Comparison of ENCODE assay signal across 2 cellular contexts in the genomic region with DNA sequence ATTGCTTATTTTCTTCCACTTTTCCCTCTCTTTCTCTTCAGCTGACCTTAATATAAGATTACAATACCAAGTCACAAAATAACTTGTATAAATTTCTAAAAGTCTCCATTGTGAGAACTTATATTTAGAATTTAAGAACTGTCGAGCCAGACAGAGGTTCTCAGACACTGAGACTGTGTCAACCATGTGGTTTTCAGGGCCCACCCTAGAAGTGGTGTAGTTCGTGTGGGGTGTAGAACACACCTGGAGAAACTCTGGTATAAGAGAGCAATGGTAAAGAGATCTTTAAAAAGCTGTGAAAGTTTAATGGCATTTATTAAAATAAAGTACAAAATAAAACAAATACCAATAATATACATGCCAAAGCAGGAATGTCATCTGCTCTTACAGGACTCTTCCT.
TF ChIP-seq lines count a peak whose summit lies in the region.

No MANE protein-coding gene starts in this region.

TF ChIP-seq in GM12878, 131 proteins besides CTCF, POLR2A, EP300 and RAD21:
- TF ChIP-seq BCL11A (IDR thresholded peaks at IDR 0.05; ENCODE audit: low read depth, low read length), result no peak
- TF ChIP-seq, protein P1, sequence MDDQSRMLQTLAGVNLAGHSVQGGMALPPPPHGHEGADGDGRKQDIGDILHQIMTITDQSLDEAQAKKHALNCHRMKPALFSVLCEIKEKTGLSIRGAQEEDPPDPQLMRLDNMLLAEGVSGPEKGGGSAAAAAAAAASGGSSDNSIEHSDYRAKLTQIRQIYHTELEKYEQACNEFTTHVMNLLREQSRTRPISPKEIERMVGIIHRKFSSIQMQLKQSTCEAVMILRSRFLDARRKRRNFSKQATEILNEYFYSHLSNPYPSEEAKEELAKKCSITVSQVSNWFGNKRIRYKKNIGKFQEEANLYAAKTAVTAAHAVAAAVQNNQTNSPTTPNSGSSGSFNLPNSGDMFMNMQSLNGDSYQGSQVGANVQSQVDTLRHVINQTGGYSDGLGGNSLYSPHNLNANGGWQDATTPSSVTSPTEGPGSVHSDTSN (IDR thresholded peaks at IDR 0.05; ENCODE audit: insufficient replicate concordance, low read depth, low read length), result no peak
- no peak for TF ChIP-seq NFXL1 (IDR thresholded peaks at IDR 0.05; ENCODE audit: borderline replicate concordance)
- no peak for TF ChIP-seq PML (IDR thresholded peaks at IDR 0.05; ENCODE audit: low read length)
- TF ChIP-seq, protein P2, sequence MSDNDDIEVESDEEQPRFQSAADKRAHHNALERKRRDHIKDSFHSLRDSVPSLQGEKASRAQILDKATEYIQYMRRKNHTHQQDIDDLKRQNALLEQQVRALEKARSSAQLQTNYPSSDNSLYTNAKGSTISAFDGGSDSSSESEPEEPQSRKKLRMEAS (IDR thresholded peaks at IDR 0.05; ENCODE audit: low read depth, low read length), result no peak
- no peak for TF ChIP-seq POU2F2 (IDR thresholded peaks at IDR 0.05; ENCODE audit: borderline replicate concordance, low read depth, low read length)
- no peak for TF ChIP-seq RCOR1 (conservative IDR thresholded peaks at IDR 0.05; ENCODE audit: low read depth, low read length)
- no peak for TF ChIP-seq FOXK2 (IDR thresholded peaks at IDR 0.05)
- no peak for TF ChIP-seq MTA2 (IDR thresholded peaks at IDR 0.05; ENCODE audit: low read depth)
- TF ChIP-seq ESRRA (IDR thresholded peaks at IDR 0.05; ENCODE audit: low read length), result no peak
- no peak for TF ChIP-seq IKZF2 (IDR thresholded peaks at IDR 0.05)
- no peak for TF ChIP-seq RFX5 (IDR thresholded peaks at IDR 0.05; ENCODE audit: low read depth, low read length)
- no peak for TF ChIP-seq NFYA (IDR thresholded peaks at IDR 0.05; ENCODE audit: borderline replicate concordance, low read depth, low read length)
- no peak for TF ChIP-seq CEBPB (IDR thresholded peaks at IDR 0.05; ENCODE audit: borderline replicate concordance in 1 of 2, low read depth in 2 of 2, low read length in 2 of 2)
- no peak for TF ChIP-seq GATAD2B (conservative IDR thresholded peaks at IDR 0.05; ENCODE audit: low read depth)
- TF ChIP-seq RELA (IDR thresholded peaks at IDR 0.05; ENCODE audit: borderline replicate concordance, partially characterized antibody), result no peak
- no peak for TF ChIP-seq CBFB (IDR thresholded peaks at IDR 0.05; ENCODE audit: low read depth)
- no peak for TF ChIP-seq ZZZ3 (IDR thresholded peaks at IDR 0.05; ENCODE audit: control insufficient read depth, insufficient read length, low read depth)
- TF ChIP-seq, protein P3, sequence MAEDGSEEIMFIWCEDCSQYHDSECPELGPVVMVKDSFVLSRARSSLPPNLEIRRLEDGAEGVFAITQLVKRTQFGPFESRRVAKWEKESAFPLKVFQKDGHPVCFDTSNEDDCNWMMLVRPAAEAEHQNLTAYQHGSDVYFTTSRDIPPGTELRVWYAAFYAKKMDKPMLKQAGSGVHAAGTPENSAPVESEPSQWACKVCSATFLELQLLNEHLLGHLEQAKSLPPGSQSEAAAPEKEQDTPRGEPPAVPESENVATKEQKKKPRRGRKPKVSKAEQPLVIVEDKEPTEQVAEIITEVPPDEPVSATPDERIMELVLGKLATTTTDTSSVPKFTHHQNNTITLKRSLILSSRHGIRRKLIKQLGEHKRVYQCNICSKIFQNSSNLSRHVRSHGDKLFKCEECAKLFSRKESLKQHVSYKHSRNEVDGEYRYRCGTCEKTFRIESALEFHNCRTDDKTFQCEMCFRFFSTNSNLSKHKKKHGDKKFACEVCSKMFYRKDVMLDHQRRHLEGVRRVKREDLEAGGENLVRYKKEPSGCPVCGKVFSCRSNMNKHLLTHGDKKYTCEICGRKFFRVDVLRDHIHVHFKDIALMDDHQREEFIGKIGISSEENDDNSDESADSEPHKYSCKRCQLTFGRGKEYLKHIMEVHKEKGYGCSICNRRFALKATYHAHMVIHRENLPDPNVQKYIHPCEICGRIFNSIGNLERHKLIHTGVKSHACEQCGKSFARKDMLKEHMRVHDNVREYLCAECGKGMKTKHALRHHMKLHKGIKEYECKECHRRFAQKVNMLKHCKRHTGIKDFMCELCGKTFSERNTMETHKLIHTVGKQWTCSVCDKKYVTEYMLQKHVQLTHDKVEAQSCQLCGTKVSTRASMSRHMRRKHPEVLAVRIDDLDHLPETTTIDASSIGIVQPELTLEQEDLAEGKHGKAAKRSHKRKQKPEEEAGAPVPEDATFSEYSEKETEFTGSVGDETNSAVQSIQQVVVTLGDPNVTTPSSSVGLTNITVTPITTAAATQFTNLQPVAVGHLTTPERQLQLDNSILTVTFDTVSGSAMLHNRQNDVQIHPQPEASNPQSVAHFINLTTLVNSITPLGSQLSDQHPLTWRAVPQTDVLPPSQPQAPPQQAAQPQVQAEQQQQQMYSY (CRISPR knock-in tag; IDR thresholded peaks at IDR 0.05), result no peak
- TF ChIP-seq SRF (IDR thresholded peaks at IDR 0.05; ENCODE audit: low read depth in 2 of 2, low read length in 2 of 2), result no peak
TF ChIP-seq in GM12878: peak in this region for 0.

TF ChIP-seq in SK-N-SH treated with all-trans-retinoic acid at 6 μM for 48 hours, 23 proteins besides CTCF, POLR2A, EP300 and RAD21 (continued from another document):
- no peak for TF ChIP-seq RARB (CRISPR knock-in tag; IDR thresholded peaks at IDR 0.05)
- no peak for TF ChIP-seq PPARA (CRISPR knock-in tag; IDR thresholded peaks at IDR 0.05; ENCODE audit: borderline replicate concordance)
- TF ChIP-seq, protein P4, sequence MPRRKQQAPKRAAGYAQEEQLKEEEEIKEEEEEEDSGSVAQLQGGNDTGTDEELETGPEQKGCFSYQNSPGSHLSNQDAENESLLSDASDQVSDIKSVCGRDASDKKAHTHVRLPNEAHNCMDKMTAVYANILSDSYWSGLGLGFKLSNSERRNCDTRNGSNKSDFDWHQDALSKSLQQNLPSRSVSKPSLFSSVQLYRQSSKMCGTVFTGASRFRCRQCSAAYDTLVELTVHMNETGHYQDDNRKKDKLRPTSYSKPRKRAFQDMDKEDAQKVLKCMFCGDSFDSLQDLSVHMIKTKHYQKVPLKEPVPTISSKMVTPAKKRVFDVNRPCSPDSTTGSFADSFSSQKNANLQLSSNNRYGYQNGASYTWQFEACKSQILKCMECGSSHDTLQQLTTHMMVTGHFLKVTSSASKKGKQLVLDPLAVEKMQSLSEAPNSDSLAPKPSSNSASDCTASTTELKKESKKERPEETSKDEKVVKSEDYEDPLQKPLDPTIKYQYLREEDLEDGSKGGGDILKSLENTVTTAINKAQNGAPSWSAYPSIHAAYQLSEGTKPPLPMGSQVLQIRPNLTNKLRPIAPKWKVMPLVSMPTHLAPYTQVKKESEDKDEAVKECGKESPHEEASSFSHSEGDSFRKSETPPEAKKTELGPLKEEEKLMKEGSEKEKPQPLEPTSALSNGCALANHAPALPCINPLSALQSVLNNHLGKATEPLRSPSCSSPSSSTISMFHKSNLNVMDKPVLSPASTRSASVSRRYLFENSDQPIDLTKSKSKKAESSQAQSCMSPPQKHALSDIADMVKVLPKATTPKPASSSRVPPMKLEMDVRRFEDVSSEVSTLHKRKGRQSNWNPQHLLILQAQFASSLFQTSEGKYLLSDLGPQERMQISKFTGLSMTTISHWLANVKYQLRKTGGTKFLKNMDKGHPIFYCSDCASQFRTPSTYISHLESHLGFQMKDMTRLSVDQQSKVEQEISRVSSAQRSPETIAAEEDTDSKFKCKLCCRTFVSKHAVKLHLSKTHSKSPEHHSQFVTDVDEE (CRISPR knock-in tag; IDR thresholded peaks at IDR 0.05), result no peak
- TF ChIP-seq CSDC2 (CRISPR knock-in tag; IDR thresholded peaks at IDR 0.05), result no peak
- TF ChIP-seq TCF4 (CRISPR knock-in tag; IDR thresholded peaks at IDR 0.05; ENCODE audit: borderline replicate concordance), result no peak
- no peak for TF ChIP-seq OSR1 (CRISPR knock-in tag; IDR thresholded peaks at IDR 0.05)
- TF ChIP-seq ZNF70 (CRISPR knock-in tag; IDR thresholded peaks at IDR 0.05), result no peak
- TF ChIP-seq ZC3H10 (CRISPR knock-in tag; IDR thresholded peaks at IDR 0.05), result no peak
- TF ChIP-seq ESRRG (CRISPR knock-in tag; IDR thresholded peaks at IDR 0.05), result no peak
- no peak for TF ChIP-seq ZFP3 (CRISPR knock-in tag; IDR thresholded peaks at IDR 0.05)
- TF ChIP-seq BACH2 (CRISPR knock-in tag; IDR thresholded peaks at IDR 0.05; ENCODE audit: borderline replicate concordance), result no peak
- no peak for TF ChIP-seq TOX (CRISPR knock-in tag; IDR thresholded peaks at IDR 0.05; ENCODE audit: borderline replicate concordance)
- TF ChIP-seq, protein P5, sequence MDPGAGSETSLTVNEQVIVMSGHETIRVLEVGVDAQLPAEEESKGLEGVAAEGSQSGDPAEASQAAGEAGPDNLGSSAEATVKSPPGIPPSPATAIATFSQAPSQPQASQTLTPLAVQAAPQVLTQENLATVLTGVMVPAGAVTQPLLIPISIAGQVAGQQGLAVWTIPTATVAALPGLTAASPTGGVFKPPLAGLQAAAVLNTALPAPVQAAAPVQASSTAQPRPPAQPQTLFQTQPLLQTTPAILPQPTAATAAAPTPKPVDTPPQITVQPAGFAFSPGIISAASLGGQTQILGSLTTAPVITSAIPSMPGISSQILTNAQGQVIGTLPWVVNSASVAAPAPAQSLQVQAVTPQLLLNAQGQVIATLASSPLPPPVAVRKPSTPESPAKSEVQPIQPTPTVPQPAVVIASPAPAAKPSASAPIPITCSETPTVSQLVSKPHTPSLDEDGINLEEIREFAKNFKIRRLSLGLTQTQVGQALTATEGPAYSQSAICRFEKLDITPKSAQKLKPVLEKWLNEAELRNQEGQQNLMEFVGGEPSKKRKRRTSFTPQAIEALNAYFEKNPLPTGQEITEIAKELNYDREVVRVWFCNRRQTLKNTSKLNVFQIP (CRISPR knock-in tag; IDR thresholded peaks at IDR 0.05; ENCODE audit: borderline replicate concordance, low read depth), result no peak
- TF ChIP-seq, protein P6, sequence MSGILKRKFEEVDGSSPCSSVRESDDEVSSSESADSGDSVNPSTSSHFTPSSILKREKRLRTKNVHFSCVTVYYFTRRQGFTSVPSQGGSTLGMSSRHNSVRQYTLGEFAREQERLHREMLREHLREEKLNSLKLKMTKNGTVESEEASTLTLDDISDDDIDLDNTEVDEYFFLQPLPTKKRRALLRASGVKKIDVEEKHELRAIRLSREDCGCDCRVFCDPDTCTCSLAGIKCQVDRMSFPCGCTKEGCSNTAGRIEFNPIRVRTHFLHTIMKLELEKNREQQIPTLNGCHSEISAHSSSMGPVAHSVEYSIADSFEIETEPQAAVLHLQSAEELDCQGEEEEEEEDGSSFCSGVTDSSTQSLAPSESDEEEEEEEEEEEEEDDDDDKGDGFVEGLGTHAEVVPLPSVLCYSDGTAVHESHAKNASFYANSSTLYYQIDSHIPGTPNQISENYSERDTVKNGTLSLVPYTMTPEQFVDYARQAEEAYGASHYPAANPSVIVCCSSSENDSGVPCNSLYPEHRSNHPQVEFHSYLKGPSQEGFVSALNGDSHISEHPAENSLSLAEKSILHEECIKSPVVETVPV (CRISPR knock-in tag; IDR thresholded peaks at IDR 0.05), result no peak
- TF ChIP-seq ZNF8 (CRISPR knock-in tag; IDR thresholded peaks at IDR 0.05), result no peak
